10 cellular contexts compared by ENCODE assay signal in genomic region chr5:42952575-42952974, GRCh38.
DNase-seq lines count a peak whose midpoint lies in the region; ATAC-seq and TF ChIP-seq lines count a peak whose summit lies in the region.
"Had no signal": no experiment of that assay in that cellular context is flagged by ENCODE, and none has a peak within 500 bp of the region (broad histone marks: within the 10 kb centered on the region; RNA-seq: fewer than 3 reads in every experiment).

No MANE protein-coding gene starts in this region.

- no peaks in the 10 kb centered on the region for H3K36me3 Mint-ChIP-seq in natural killer cell

- peaks cover 20 to 33% of the 10 kb centered on the region in 2 donors for H3K9me3 ChIP-seq in ascending aorta

- H3K4me3 Mint-ChIP-seq in natural killer cell = peak overlapping the region; percentile 88

- TF ChIP-seq CTCF in AG10803 (conservative IDR thresholded peaks at IDR 0.05; ENCODE audit: low read length) (no peak), GM12865 (IDR thresholded peaks at IDR 0.05; ENCODE audit: insufficient read depth, low read depth, low read length, missing control alignments) (no peak), ascending aorta (IDR thresholded peaks at IDR 0.05) (no peak), natural killer cell (IDR thresholded peaks at IDR 0.05) (no peak)

- H3K4me3 ChIP-seq in AG10803 (ENCODE audit: low read length) (peak overlapping the region; percentile 68), GM12865 (ENCODE audit: low read depth, low read length) (peak overlapping the region; percentile 75), ascending aorta (peak overlapping the region; percentile 61 to 88)

- no peaks in the 10 kb centered on the region for H3K27me3 ChIP-seq in ascending aorta

- peaks cover 7% of the 10 kb centered on the region in 2 donors for H3K4me1 ChIP-seq in ascending aorta

- H3K27me3 Mint-ChIP-seq in natural killer cell (ENCODE audit: low read depth in 2 of 2) = no peaks in the 10 kb centered on the region

- DNase-seq in AG10803 (ENCODE audit: low read depth) = no peak
- no peak for DNase-seq in GM12865 (ENCODE audit: low read depth)
- DNase-seq in ascending aorta (ENCODE audit: low spot score in 2 of 2) = no peak
- no peak for DNase-seq in natural killer cell
- DNase-seq in NCI-H446 treated with DMSO at 0.1 percent for 48 hours (lab: John Stamatoyannopoulos, UW) = no peak
- DNase-seq in COR-L47 (lab: John Stamatoyannopoulos, UW) = no peak
- no peak for DNase-seq in D341Med (ENCODE audit: low spot score)
- DNase-seq: NCI-H1105 had no signal

- ATAC-seq in natural killer cell (no peak), HG03439 (IDR thresholded peaks at IDR 0.05; ENCODE audit: unreplicated experiment) (no peak)

- H3K27ac ChIP-seq in ascending aorta = peak overlapping the region in 1 of 2 donors; percentile 97

- H3K36me3 ChIP-seq in ascending aorta = no peaks in the 10 kb centered on the region
- H3K36me3 ChIP-seq: left lung had no signal

- H3K9me3 Mint-ChIP-seq in natural killer cell = peaks cover 0 to 5% of the 10 kb centered on the region in 2 donors

- peak overlapping the region; percentile 97 to 99 for H3K27ac Mint-ChIP-seq in natural killer cell

- H3K4me1 Mint-ChIP-seq in natural killer cell = peaks cover 33 to 44% of the 10 kb centered on the region in 2 donors

- intact Hi-C loops in ascending aorta (cut with DNase I) (no loop called here), natural killer cell (cut with micrococcal nuclease) (loop anchor here (5.0 kb wide), 3 partner anchors 170 to 605 kb away; partner anchors contain the start of genes PAIP1, TMEM267 and ZNF131)
